In genomic region chr7:143380646-143381426, GRCh38 we compare ENCODE assay signal across 8 cellular contexts. TPM values are rescaled to one million over a fixed set of nuclear protein-coding genes. Genes with fewer than 3 reads are reported as not detected.
DNase-seq lines count a peak whose midpoint lies in the region; ATAC-seq and TF ChIP-seq lines count a peak whose summit lies in the region.

Gene ZYX (plus strand): TSS chr7:143381345. CDS start chr7:143381572, 227 bp downstream.

- peak within 1 kb of the TSS; percentile 98 for H3K4me2 ChIP-seq in mammary epithelial cell (ENCODE audit: insufficient read depth, low read depth, low read length)

- in situ Hi-C loops in mammary epithelial cell (cut with MboI; ENCODE audit: low sequenced_read_pairs in 2 of 2), result no loop called here

- peak within 1 kb of the TSS; percentile 76 for H3K9ac ChIP-seq in mammary epithelial cell (ENCODE audit: insufficient read depth, low read length)

- no TSS peak for BruUV-seq in mammary epithelial cell (replicated peaks; lab: Mats Ljungman, UMichigan)

- peak within 1 kb of the TSS; percentile 77 for H3K27ac ChIP-seq in mammary epithelial cell (ENCODE audit: insufficient read depth, low read depth, low read length)

- dilution Hi-C loops in mammary epithelial cell (cut with HindIII; ENCODE audit: low sequenced_read_pairs), result no loop called here

- H2AFZ ChIP-seq in mammary epithelial cell (ENCODE audit: low read depth, low read length), result peak within 1 kb of the TSS; percentile 88

- no CpG with 5 or more reads among the region's 72 CpGs for WGBS in mammary epithelial cell (ENCODE audit: low coverage, missing lambda C conversion rate)

- peak; percentile 82 for ATAC-seq in HG03045 (IDR thresholded peaks at IDR 0.05; ENCODE audit: unreplicated experiment)

- CTCF ChIA-PET in mammary epithelial cell (lab: Charles Lee; ENCODE audit: low non-redundant PET), result interaction anchor here (0.6 to 0.7 kb wide), 2 partner anchors 66 to 110 kb away, joined by 5 to 12 read pairs; no protein-coding TSS in a partner anchor

- H3K4me1 ChIP-seq in mammary epithelial cell (ENCODE audit: insufficient read depth, low read length), result peaks cover 49% of the 10 kb centered on the region

- DNase-seq in NCI-H2107 treated with DMSO at 0.1 percent for 48 hours (lab: John Stamatoyannopoulos, UW; ENCODE audit: unreplicated experiment) (peak; percentile 3), NCI-H2107 (lab: John Stamatoyannopoulos, UW) (no peak), NCI-H2171 treated with DMSO at 0.1 percent for 48 hours (lab: John Stamatoyannopoulos, UW) (peak; percentile 79), mammary epithelial cell (peak; percentile 90), iPS-NIHi11 (ENCODE audit: low spot score) (peak; percentile 95), smooth muscle cell of the brain vasculature (ENCODE audit: low read depth, low spot score) (peak; percentile 89)

- no peaks in the 10 kb centered on the region for H3K27me3 ChIP-seq in mammary epithelial cell (ENCODE audit: insufficient read depth, low read length)

- H4K20me1 ChIP-seq in mammary epithelial cell (ENCODE audit: insufficient read depth, low read length), result no peaks in the 10 kb centered on the region

- no peak for TF ChIP-seq CTCF in WI38 (IDR thresholded peaks at IDR 0.05; ENCODE audit: low read depth, low read length)
- TF ChIP-seq CTCF in mammary epithelial cell (conservative IDR thresholded peaks at IDR 0.05 in 1 of 2, IDR thresholded peaks at IDR 0.05 in 1 of 2; ENCODE audit: extremely low read depth in 1 of 2, insufficient read depth in 1 of 2, low read depth in 1 of 2, low read length in 2 of 2), result no peak

- peaks cover 49% of the 10 kb centered on the region for H3K79me2 ChIP-seq in mammary epithelial cell (ENCODE audit: insufficient read depth, low read length)

- intact Hi-C loops in mammary epithelial cell (cut with micrococcal nuclease), result loop anchor here (1.0 to 2.0 kb wide), 5 partner anchors 28 to 141 kb away; partner anchors contain the start of genes EPHA1 and TMEM139

- H3K9me3 ChIP-seq in mammary epithelial cell (replicated peaks; ENCODE audit: insufficient read depth, low read length), result no peaks in the 10 kb centered on the region

- peaks cover 5% of the 10 kb centered on the region for H3K36me3 ChIP-seq in mammary epithelial cell (ENCODE audit: insufficient read depth, low read length)

- H3K4me3 ChIP-seq in WI38 (ENCODE audit: low read depth, low read length), result peak within 1 kb of the TSS; percentile 96
- peak within 1 kb of the TSS; percentile 67 to 91 (median 85) for H3K4me3 ChIP-seq in mammary epithelial cell (replicated peaks in 1 of 3; ENCODE audit: insufficient read depth in 1 of 3, low read depth in 2 of 3, low read length in 3 of 3)

RNA-seq across cellular contexts. Expression of gene ZYX, which starts in this region (rescaled TPM):
- total RNA-seq in mammary epithelial cell, result 100 to 1,000 TPM in 1 of 2 donors, 10 to 100 TPM in 1; 68.3 to 295 TPM
- polyA plus RNA-seq in mammary epithelial cell, result 83.9 TPM
- polyA minus RNA-seq in mammary epithelial cell, result 277 TPM
